1 cellular context compared by ENCODE assay signal in the genomic region with DNA sequence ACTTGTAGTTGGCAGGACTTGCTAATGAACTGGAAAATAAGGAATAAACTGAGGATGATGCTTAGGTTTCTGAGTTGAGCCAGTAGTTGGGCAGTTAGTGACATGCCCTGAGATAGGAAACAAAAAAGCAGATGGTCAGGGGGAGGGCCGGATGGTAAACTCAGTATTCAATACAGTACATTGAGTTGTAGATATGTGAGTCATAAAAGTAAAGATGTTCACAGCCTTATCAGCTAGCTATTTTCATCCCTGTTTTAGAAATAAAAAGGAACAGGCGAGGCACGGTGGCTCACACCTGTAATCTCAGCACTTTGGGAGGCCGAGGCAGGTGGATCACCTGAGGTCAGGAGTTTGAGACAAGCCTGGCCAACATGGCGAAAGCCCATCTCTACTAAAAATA.
TF ChIP-seq lines count a peak whose summit lies in the region.

No MANE protein-coding gene starts in this region.

TF ChIP-seq in K562, 482 proteins besides CTCF, POLR2A, EP300 and RAD21 (continued from another document and continues in another):
- TF ChIP-seq, protein P1, sequence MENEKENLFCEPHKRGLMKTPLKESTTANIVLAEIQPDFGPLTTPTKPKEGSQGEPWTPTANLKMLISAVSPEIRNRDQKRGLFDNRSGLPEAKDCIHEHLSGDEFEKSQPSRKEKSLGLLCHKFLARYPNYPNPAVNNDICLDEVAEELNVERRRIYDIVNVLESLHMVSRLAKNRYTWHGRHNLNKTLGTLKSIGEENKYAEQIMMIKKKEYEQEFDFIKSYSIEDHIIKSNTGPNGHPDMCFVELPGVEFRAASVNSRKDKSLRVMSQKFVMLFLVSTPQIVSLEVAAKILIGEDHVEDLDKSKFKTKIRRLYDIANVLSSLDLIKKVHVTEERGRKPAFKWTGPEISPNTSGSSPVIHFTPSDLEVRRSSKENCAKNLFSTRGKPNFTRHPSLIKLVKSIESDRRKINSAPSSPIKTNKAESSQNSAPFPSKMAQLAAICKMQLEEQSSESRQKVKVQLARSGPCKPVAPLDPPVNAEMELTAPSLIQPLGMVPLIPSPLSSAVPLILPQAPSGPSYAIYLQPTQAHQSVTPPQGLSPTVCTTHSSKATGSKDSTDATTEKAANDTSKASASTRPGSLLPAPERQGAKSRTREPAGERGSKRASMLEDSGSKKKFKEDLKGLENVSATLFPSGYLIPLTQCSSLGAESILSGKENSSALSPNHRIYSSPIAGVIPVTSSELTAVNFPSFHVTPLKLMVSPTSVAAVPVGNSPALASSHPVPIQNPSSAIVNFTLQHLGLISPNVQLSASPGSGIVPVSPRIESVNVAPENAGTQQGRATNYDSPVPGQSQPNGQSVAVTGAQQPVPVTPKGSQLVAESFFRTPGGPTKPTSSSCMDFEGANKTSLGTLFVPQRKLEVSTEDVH (IDR thresholded peaks at IDR 0.05; ENCODE audit: low read depth, partially characterized antibody): no peak
- TF ChIP-seq U2AF2 (optimal IDR thresholded peaks at IDR 0.05; ENCODE audit: low read depth, low read length): no peak
- no peak for TF ChIP-seq BCL6 (CRISPR knock-in tag; IDR thresholded peaks at IDR 0.05)
- no peak for TF ChIP-seq NR1H2 (CRISPR knock-in tag; IDR thresholded peaks at IDR 0.05)
- no peak for TF ChIP-seq ZNF224 (CRISPR knock-in tag; IDR thresholded peaks at IDR 0.05)
- TF ChIP-seq, protein P2, sequence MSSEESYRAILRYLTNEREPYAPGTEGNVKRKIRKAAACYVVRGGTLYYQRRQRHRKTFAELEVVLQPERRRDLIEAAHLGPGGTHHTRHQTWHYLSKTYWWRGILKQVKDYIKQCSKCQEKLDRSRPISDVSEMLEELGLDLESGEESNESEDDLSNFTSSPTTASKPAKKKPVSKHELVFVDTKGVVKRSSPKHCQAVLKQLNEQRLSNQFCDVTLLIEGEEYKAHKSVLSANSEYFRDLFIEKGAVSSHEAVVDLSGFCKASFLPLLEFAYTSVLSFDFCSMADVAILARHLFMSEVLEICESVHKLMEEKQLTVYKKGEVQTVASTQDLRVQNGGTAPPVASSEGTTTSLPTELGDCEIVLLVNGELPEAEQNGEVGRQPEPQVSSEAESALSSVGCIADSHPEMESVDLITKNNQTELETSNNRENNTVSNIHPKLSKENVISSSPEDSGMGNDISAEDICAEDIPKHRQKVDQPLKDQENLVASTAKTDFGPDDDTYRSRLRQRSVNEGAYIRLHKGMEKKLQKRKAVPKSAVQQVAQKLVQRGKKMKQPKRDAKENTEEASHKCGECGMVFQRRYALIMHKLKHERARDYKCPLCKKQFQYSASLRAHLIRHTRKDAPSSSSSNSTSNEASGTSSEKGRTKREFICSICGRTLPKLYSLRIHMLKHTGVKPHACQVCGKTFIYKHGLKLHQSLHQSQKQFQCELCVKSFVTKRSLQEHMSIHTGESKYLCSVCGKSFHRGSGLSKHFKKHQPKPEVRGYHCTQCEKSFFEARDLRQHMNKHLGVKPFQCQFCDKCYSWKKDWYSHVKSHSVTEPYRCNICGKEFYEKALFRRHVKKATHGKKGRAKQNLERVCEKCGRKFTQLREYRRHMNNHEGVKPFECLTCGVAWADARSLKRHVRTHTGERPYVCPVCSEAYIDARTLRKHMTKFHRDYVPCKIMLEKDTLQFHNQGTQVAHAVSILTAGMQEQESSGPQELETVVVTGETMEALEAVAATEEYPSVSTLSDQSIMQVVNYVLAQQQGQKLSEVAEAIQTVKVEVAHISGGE (CRISPR knock-in tag; IDR thresholded peaks at IDR 0.05): no peak
- TF ChIP-seq PHF20 (IDR thresholded peaks at IDR 0.05; ENCODE audit: partially characterized antibody): no peak
- TF ChIP-seq, protein P3, sequence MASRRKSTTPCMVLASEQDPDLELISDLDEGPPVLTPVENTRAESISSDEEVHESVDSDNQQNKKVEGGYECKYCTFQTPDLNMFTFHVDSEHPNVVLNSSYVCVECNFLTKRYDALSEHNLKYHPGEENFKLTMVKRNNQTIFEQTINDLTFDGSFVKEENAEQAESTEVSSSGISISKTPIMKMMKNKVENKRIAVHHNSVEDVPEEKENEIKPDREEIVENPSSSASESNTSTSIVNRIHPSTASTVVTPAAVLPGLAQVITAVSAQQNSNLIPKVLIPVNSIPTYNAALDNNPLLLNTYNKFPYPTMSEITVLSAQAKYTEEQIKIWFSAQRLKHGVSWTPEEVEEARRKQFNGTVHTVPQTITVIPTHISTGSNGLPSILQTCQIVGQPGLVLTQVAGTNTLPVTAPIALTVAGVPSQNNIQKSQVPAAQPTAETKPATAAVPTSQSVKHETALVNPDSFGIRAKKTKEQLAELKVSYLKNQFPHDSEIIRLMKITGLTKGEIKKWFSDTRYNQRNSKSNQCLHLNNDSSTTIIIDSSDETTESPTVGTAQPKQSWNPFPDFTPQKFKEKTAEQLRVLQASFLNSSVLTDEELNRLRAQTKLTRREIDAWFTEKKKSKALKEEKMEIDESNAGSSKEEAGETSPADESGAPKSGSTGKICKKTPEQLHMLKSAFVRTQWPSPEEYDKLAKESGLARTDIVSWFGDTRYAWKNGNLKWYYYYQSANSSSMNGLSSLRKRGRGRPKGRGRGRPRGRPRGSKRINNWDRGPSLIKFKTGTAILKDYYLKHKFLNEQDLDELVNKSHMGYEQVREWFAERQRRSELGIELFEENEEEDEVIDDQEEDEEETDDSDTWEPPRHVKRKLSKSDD (conservative IDR thresholded peaks at IDR 0.05; ENCODE audit: low read length): no peak
- no peak for TF ChIP-seq IRF2 (CRISPR knock-in tag; IDR thresholded peaks at IDR 0.05)
- no peak for TF ChIP-seq ILF3 (IDR thresholded peaks at IDR 0.05; ENCODE audit: borderline replicate concordance)
- TF ChIP-seq POU5F1 (IDR thresholded peaks at IDR 0.05; ENCODE audit: borderline replicate concordance, low read depth, low read length, partially characterized antibody): no peak
- no peak for TF ChIP-seq CSDE1 (IDR thresholded peaks at IDR 0.05)
- TF ChIP-seq FOSL1 (tag; conservative IDR thresholded peaks at IDR 0.05): peak; percentile 90
- TF ChIP-seq STAT5A (IDR thresholded peaks at IDR 0.05; ENCODE audit: borderline replicate concordance, low read length): 0 out of 2 replicates have a peak, but pooled peaks have one; percentile 25
- no peak for TF ChIP-seq TSC22D4 (tag; IDR thresholded peaks at IDR 0.05)
- TF ChIP-seq ZNF134 (CRISPR knock-in tag; conservative IDR thresholded peaks at IDR 0.05): no peak
- TF ChIP-seq ZNF551 (CRISPR knock-in tag; IDR thresholded peaks at IDR 0.05): no peak
- TF ChIP-seq EP400 (IDR thresholded peaks at IDR 0.05): no peak; the same call in 1 of the 2 replicates
- TF ChIP-seq, protein P4, sequence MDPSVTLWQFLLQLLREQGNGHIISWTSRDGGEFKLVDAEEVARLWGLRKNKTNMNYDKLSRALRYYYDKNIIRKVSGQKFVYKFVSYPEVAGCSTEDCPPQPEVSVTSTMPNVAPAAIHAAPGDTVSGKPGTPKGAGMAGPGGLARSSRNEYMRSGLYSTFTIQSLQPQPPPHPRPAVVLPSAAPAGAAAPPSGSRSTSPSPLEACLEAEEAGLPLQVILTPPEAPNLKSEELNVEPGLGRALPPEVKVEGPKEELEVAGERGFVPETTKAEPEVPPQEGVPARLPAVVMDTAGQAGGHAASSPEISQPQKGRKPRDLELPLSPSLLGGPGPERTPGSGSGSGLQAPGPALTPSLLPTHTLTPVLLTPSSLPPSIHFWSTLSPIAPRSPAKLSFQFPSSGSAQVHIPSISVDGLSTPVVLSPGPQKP (CRISPR knock-in tag; IDR thresholded peaks at IDR 0.05): no peak
- no peak for TF ChIP-seq ZKSCAN3 (CRISPR knock-in tag; IDR thresholded peaks at IDR 0.05)
- TF ChIP-seq, protein P5, sequence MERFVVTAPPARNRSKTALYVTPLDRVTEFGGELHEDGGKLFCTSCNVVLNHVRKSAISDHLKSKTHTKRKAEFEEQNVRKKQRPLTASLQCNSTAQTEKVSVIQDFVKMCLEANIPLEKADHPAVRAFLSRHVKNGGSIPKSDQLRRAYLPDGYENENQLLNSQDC (CRISPR knock-in tag; IDR thresholded peaks at IDR 0.05): no peak
- TF ChIP-seq, protein P6, sequence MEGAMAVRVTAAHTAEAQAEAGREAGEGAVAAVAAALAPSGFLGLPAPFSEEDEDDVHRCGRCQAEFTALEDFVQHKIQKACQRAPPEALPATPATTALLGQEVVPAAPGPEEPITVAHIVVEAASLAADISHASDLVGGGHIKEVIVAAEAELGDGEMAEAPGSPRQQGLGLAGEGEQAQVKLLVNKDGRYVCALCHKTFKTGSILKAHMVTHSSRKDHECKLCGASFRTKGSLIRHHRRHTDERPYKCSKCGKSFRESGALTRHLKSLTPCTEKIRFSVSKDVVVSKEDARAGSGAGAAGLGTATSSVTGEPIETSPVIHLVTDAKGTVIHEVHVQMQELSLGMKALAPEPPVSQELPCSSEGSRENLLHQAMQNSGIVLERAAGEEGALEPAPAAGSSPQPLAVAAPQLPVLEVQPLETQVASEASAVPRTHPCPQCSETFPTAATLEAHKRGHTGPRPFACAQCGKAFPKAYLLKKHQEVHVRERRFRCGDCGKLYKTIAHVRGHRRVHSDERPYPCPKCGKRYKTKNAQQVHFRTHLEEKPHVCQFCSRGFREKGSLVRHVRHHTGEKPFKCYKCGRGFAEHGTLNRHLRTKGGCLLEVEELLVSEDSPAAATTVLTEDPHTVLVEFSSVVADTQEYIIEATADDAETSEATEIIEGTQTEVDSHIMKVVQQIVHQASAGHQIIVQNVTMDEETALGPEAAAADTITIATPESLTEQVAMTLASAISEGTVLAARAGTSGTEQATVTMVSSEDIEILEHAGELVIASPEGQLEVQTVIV (CRISPR knock-in tag; IDR thresholded peaks at IDR 0.05; ENCODE audit: borderline replicate concordance): no peak
- TF ChIP-seq MAFG (tag; conservative IDR thresholded peaks at IDR 0.05): no peak
- no peak for TF ChIP-seq ZNF778 (CRISPR knock-in tag; IDR thresholded peaks at IDR 0.05)
- TF ChIP-seq, protein P7, sequence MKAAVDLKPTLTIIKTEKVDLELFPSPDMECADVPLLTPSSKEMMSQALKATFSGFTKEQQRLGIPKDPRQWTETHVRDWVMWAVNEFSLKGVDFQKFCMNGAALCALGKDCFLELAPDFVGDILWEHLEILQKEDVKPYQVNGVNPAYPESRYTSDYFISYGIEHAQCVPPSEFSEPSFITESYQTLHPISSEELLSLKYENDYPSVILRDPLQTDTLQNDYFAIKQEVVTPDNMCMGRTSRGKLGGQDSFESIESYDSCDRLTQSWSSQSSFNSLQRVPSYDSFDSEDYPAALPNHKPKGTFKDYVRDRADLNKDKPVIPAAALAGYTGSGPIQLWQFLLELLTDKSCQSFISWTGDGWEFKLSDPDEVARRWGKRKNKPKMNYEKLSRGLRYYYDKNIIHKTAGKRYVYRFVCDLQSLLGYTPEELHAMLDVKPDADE (conservative IDR thresholded peaks at IDR 0.05; ENCODE audit: control insufficient read depth, low read depth, low read length): no peak
- TF ChIP-seq ASH1L (IDR thresholded peaks at IDR 0.05; ENCODE audit: borderline replicate concordance, low read depth, partially characterized antibody): no peak
- no peak for TF ChIP-seq ZNF165 (CRISPR knock-in tag; IDR thresholded peaks at IDR 0.05; ENCODE audit: borderline replicate concordance)
- no peak for TF ChIP-seq FOXJ3 (CRISPR knock-in tag; IDR thresholded peaks at IDR 0.05)
- no peak for TF ChIP-seq EZH2 (IDR thresholded peaks at IDR 0.05; ENCODE audit: borderline replicate concordance, low read depth, low read length)
- no peak for TF ChIP-seq FUS (optimal IDR thresholded peaks at IDR 0.05; ENCODE audit: low read depth, low read length)
- TF ChIP-seq ETV1 (tag; conservative IDR thresholded peaks at IDR 0.05; ENCODE audit: low read depth): peak; percentile 76
- no peak for TF ChIP-seq ZNF57 (CRISPR knock-in tag; IDR thresholded peaks at IDR 0.05)
- TF ChIP-seq CXXC5 (CRISPR knock-in tag; IDR thresholded peaks at IDR 0.05): no peak
- TF ChIP-seq, protein P8, sequence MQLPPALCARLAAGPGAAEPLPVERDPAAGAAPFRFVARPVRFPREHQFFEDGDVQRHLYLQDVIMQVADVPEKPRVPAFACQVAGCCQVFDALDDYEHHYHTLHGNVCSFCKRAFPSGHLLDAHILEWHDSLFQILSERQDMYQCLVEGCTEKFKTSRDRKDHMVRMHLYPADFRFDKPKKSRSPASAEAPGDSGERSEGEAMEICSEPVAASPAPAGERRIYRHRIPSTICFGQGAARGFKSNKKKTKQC (CRISPR knock-in tag; IDR thresholded peaks at IDR 0.05): no peak
- peak; percentile 90 for TF ChIP-seq TCF3 (CRISPR knock-in tag; IDR thresholded peaks at IDR 0.05)
- no peak for TF ChIP-seq ATF7 (IDR thresholded peaks at IDR 0.05)
- TF ChIP-seq TRIM28 (IDR thresholded peaks at IDR 0.05): no peak
- no peak for TF ChIP-seq POLR2AphosphoS2 (IDR thresholded peaks at IDR 0.05; ENCODE audit: low read length)
- TF ChIP-seq HSF4 (CRISPR knock-in tag; IDR thresholded peaks at IDR 0.05; ENCODE audit: borderline replicate concordance): no peak
- TF ChIP-seq MTA2 (IDR thresholded peaks at IDR 0.05; ENCODE audit: low read depth): peak; percentile 79
- TF ChIP-seq SREBF1 (IDR thresholded peaks at IDR 0.05; ENCODE audit: borderline replicate concordance, low read depth, low read length): no peak
- TF ChIP-seq CBFA2T2 (conservative IDR thresholded peaks at IDR 0.05): peak; percentile 87
- TF ChIP-seq L3MBTL2 (IDR thresholded peaks at IDR 0.05): no peak
- no peak for TF ChIP-seq NCOA2 (IDR thresholded peaks at IDR 0.05; ENCODE audit: partially characterized antibody in 2 of 2)
- peak; percentile 74; the same call in 1 of the 2 replicates for TF ChIP-seq NCOA1 (IDR thresholded peaks at IDR 0.05; ENCODE audit: low read depth)
- no peak for TF ChIP-seq PHTF2 (CRISPR knock-in tag; IDR thresholded peaks at IDR 0.05)
- no peak for TF ChIP-seq SRSF9 (IDR thresholded peaks at IDR 0.05; ENCODE audit: borderline replicate concordance, low read depth, low read length)
- no peak for TF ChIP-seq ZNF140 (CRISPR knock-in tag; IDR thresholded peaks at IDR 0.05)
- TF ChIP-seq FOXK2 (conservative IDR thresholded peaks at IDR 0.05 in 1 of 2, IDR thresholded peaks at IDR 0.05 in 1 of 2; ENCODE audit: low read depth in 2 of 2): 0 out of 4 replicates have a peak, but pooled peaks of 1 of the 2 experiments have one; percentile 16
- peak; percentile 77; the same call in 1 of the 2 replicates for TF ChIP-seq ETV5 (CRISPR knock-in tag; IDR thresholded peaks at IDR 0.05; ENCODE audit: low read depth)
- no peak for TF ChIP-seq DIDO1 (tag; IDR thresholded peaks at IDR 0.05; ENCODE audit: low read depth)
- no peak for TF ChIP-seq RBM17 (IDR thresholded peaks at IDR 0.05; ENCODE audit: borderline replicate concordance, low read depth, low read length)
- TF ChIP-seq HDAC1 (IDR thresholded peaks at IDR 0.05): no peak
- no peak for TF ChIP-seq ZNF507 (tag; conservative IDR thresholded peaks at IDR 0.05)
